In the genomic region with DNA sequence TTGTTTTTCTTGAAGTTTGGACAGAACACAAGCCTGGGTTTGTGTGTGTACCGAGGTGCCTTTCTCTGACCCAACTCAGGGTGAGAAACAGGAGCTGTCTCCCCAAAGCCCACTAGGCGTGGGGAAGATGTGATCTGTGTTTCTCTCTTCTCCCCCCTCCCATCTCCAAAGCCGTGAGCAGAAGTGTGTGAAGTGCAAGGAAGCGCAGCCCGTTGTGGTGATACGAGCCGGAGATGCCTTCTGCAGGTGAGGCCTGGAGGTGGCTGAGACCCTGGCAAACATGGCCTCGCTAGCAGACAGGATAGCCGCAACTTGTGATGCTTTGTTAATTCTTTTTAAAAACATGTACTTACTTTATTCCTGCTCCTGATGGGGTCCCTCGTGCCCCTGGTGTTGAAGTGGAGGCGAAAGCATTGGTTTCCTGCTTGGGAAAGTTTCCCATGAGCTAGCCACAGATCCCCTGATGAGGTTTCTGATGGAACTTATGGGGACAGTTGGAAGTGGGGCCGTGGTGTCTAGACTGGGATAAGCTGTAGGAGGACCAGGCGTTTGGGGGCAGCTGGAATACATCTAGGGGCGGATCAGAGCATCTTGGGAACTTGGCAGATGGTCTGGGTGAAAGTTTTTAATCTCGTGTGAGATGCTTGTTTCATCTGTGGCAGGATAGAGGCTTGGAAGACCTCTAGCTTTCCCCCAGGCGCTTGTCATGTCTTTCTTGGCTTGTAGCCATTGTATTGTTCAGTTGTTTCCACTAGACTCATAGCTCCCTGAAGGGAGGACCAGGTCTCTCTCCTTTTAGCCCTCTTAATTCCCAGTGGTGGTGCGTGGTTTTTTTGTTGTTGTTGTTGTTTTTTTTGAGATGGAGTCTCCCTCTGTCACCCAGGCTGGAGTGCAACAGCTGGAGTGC, we compare ENCODE assay signal across 8 cellular contexts. TPM values are rescaled to one million over a fixed set of nuclear protein-coding genes. Genes with fewer than 3 reads are reported as not detected.
A peak's percentile ranks its signal among the peaks of the same experiment; 100 is the strongest.
DNase-seq lines count a peak whose midpoint lies in the region; ATAC-seq and TF ChIP-seq lines count a peak whose summit lies in the region.

No MANE protein-coding gene starts in this region.

- H3K9me3 ChIP-seq in PC-3 (ENCODE audit: low read length) = no peaks in the 10 kb centered on the region
- H3K9me3 ChIP-seq in esophagus (ENCODE audit: control insufficient read depth in 2 of 2, insufficient read depth in 1 of 2, low read depth in 1 of 2, low read length in 1 of 2) = no peaks in the 10 kb centered on the region

- 29 to 37% methylated on average over 17 of the region's 17 CpGs for WGBS in esophagus, 2 donors

- peak overlapping the region; percentile 95 for H3K9ac ChIP-seq in PC-3 (ENCODE audit: low read length)

- ATAC-seq in PC-3 (no peak), HG03432 (IDR thresholded peaks at IDR 0.05; ENCODE audit: unreplicated experiment) (no peak), GM18519 (IDR thresholded peaks at IDR 0.05; ENCODE audit: low FRiP score, unreplicated experiment) (no peak)

- 0 out of 2 replicates have a peak, but pooled peaks cover 4% of the 10 kb centered on the region for H3K4me1 ChIP-seq in PC-3 (ENCODE audit: insufficient read depth, low read length)
- H3K4me1 ChIP-seq in esophagus (ENCODE audit: control insufficient read depth in 2 of 2, insufficient read depth in 2 of 2, low read length in 1 of 2) = peaks cover 0 to 10% of the 10 kb centered on the region in 2 donors

- H4K20me1 ChIP-seq in PC-3 (ENCODE audit: low read length) = no peaks in the 10 kb centered on the region

- H3K9me3 Mint-ChIP-seq in progenitor cell of endocrine pancreas (ENCODE audit: low read depth) = no peaks in the 10 kb centered on the region

- peak overlapping the region; percentile 97 for H3K4me2 ChIP-seq in PC-3 (ENCODE audit: low read length)

- BruUV-seq in PC-3 (replicated peaks; lab: Mats Ljungman, UMichigan) = TSS peak; percentile 53

- DNase-seq in GM12865 (ENCODE audit: low read depth) = no peak
- DNase-seq in PC-3 = no peak
- no peak for DNase-seq in progenitor cell of endocrine pancreas (ENCODE audit: low spot score, unreplicated experiment)
- DNase-seq in NCI-H2107 treated with DMSO at 0.1 percent for 48 hours (lab: John Stamatoyannopoulos, UW; ENCODE audit: unreplicated experiment) = no peak
- no peak for DNase-seq in SK-N-DZ (ENCODE audit: low spot score)

- peaks cover 58% of the 10 kb centered on the region for H3K79me2 ChIP-seq in PC-3 (ENCODE audit: low read length)

- H3F3A ChIP-seq in PC-3 (ENCODE audit: low read length, unreplicated experiment) = no peaks in the 10 kb centered on the region

- H3K9me2 ChIP-seq in PC-3 (replicated peaks; ENCODE audit: low read length) = no peaks in the 10 kb centered on the region

- H3K27me3 Mint-ChIP-seq in progenitor cell of endocrine pancreas = no peaks in the 10 kb centered on the region

- H3K36me3 ChIP-seq in PC-3 (ENCODE audit: low read depth, low read length) (no peaks in the 10 kb centered on the region), esophagus (ENCODE audit: control insufficient read depth in 2 of 2, insufficient read depth in 2 of 2, low read length in 1 of 2) (peaks cover 0 to 6% of the 10 kb centered on the region in 2 donors)

- peaks cover 13% of the 10 kb centered on the region for H3K4me1 Mint-ChIP-seq in progenitor cell of endocrine pancreas (ENCODE audit: low read depth)

- H2AFZ ChIP-seq in PC-3 (ENCODE audit: low read length) = peak overlapping the region; percentile 74; the same call in 1 of the 2 replicates

- H3K27ac ChIP-seq in PC-3 (ENCODE audit: low read length) = peak overlapping the region; percentile 32; the same call in 1 of the 2 replicates
- no peak overlapping the region for H3K27ac ChIP-seq in esophagus (ENCODE audit: low read depth in 2 of 2, low read length in 1 of 2)

- no peaks in the 10 kb centered on the region for H3K36me3 Mint-ChIP-seq in progenitor cell of endocrine pancreas (ENCODE audit: insufficient read depth)

- H3K4me3 ChIP-seq in GM12865 (ENCODE audit: low read depth, low read length) = peak overlapping the region; percentile 70
- peak overlapping the region; percentile 97 for H3K4me3 ChIP-seq in PC-3 (ENCODE audit: low read length)
- peak overlapping the region; percentile 81 to 91 for H3K4me3 ChIP-seq in esophagus (ENCODE audit: low read depth in 1 of 2, low read length in 2 of 2)

- CTCF ChIA-PET in PC-3 (lab: Charles Lee) = interaction anchor here (0.6 kb wide), 1 partner anchor 29 kb away, joined by 3 read pairs; no protein-coding TSS in a partner anchor

- H3K27me3 ChIP-seq in PC-3 (ENCODE audit: low read length) = no peaks in the 10 kb centered on the region
- H3K27me3 ChIP-seq in esophagus (ENCODE audit: control insufficient read depth in 1 of 2, insufficient read depth in 2 of 2, low read length in 2 of 2) = no peaks in the 10 kb centered on the region

- intact Hi-C loops in PC-3 (cut with micrococcal nuclease) = no loop called here

- POLR2A ChIA-PET in PC-3 (lab: Charles Lee; ENCODE audit: unreplicated experiment) = no interaction called here

- TF ChIP-seq CTCF in GM12865 (IDR thresholded peaks at IDR 0.05; ENCODE audit: insufficient read depth, low read depth, low read length, missing control alignments) (no peak), PC-3 (conservative IDR thresholded peaks at IDR 0.05; ENCODE audit: low read depth, low read length) (no peak), progenitor cell of endocrine pancreas (IDR thresholded peaks at IDR 0.05; ENCODE audit: unreplicated experiment) (no peak)

- H3K4me3 Mint-ChIP-seq in progenitor cell of endocrine pancreas (ENCODE audit: low read depth) = peak overlapping the region; percentile 64

- H3K27ac Mint-ChIP-seq in progenitor cell of endocrine pancreas = no peak overlapping the region

RNA-seq across cellular contexts. Expression of a gene that starts 0.9 kb away (rescaled TPM):
- total RNA-seq in PC-3 (2014; rRNA removed) (30.3 and 39.4 TPM in 2 replicates), progenitor cell of endocrine pancreas (17.2 and 18.2 TPM in 2 replicates)
- polyA plus RNA-seq in esophagus = 10 to 100 TPM; 10.4 to 11.0 TPM
- polyA plus RNA-seq in SK-N-DZ (2014; cell fraction: cytosol; rRNA removed) = 31.8 and 36.8 TPM in 2 replicates
- polyA plus RNA-seq in SK-N-DZ (2014; cell fraction: nucleus; rRNA removed) = 56.6 and 109 TPM in 2 replicates

RNA-seq across cellular contexts. Expression of a gene that starts 1.0 kb away (rescaled TPM):
- total RNA-seq in PC-3 (2014; rRNA removed) (25.2 and 28.8 TPM in 2 replicates), progenitor cell of endocrine pancreas (19.4 and 21.5 TPM in 2 replicates)
- polyA plus RNA-seq in esophagus = 10 to 100 TPM in 1 of 2 donors, 1 to 10 TPM in 1; 5.2 to 11.7 TPM
- 50.9 and 65.7 TPM in 2 replicates for polyA plus RNA-seq in SK-N-DZ (2014; cell fraction: cytosol; rRNA removed)
- polyA plus RNA-seq in SK-N-DZ (2014; cell fraction: nucleus; rRNA removed) = 115 and 130 TPM in 2 replicates

RNA-seq across cellular contexts. Expression of a gene that starts 20.9 kb away (rescaled TPM):
- total RNA-seq in PC-3 (2014; rRNA removed) = 0.22 and 0.46 TPM in 2 replicates
- under 1 TPM; 0.24 to 0.28 TPM for polyA plus RNA-seq in esophagus
- 1.2 and 1.9 TPM in 2 replicates for total RNA-seq in progenitor cell of endocrine pancreas
- polyA plus RNA-seq in SK-N-DZ (2014; cell fraction: cytosol; rRNA removed) = 0.22 and 0.82 TPM in 2 replicates
- 0.16 and 0.21 TPM in 2 replicates for polyA plus RNA-seq in SK-N-DZ (2014; cell fraction: nucleus; rRNA removed)

RNA-seq across cellular contexts. Expression of a gene that starts 44.3 kb away (rescaled TPM):
- total RNA-seq in PC-3 (2014; rRNA removed) (38.3 and 48.9 TPM in 2 replicates), progenitor cell of endocrine pancreas (78.1 and 78.5 TPM in 2 replicates)
- 100 to 1,000 TPM in 1 of 2 donors, 10 to 100 TPM in 1; 92.5 to 149 TPM for polyA plus RNA-seq in esophagus
- polyA plus RNA-seq in SK-N-DZ (2014; cell fraction: cytosol; rRNA removed) = 79.6 and 90.5 TPM in 2 replicates
- polyA plus RNA-seq in SK-N-DZ (2014; cell fraction: nucleus; rRNA removed) = 223 and 279 TPM in 2 replicates

RNA-seq across cellular contexts. Expression of a gene that starts 56.4 kb away (rescaled TPM):
- not detected in 2 replicates for total RNA-seq in PC-3 (2014; rRNA removed)
- 10 to 100 TPM; 58.5 to 67.8 TPM for polyA plus RNA-seq in esophagus
- 111 and 112 TPM in 2 replicates for total RNA-seq in progenitor cell of endocrine pancreas
- 87.8 and 89.4 TPM in 2 replicates for polyA plus RNA-seq in SK-N-DZ (2014; cell fraction: cytosol; rRNA removed)
- 94.7 and 97.2 TPM in 2 replicates for polyA plus RNA-seq in SK-N-DZ (2014; cell fraction: nucleus; rRNA removed)
